Comparison of ENCODE assay signal across 14 cellular contexts in genomic region chr3:86988235-86988634, GRCh38. TPM values are rescaled to one million over a fixed set of nuclear protein-coding genes. Genes with fewer than 3 reads are reported as not detected.
DNase-seq lines count a peak whose midpoint lies in the region; ATAC-seq and TF ChIP-seq lines count a peak whose summit lies in the region.
"Had no signal": no experiment of that assay in that cellular context is flagged by ENCODE, and none has a peak within 500 bp of the region (broad histone marks: within the 10 kb centered on the region; RNA-seq: fewer than 3 reads in every experiment).

No MANE protein-coding gene starts in this region.

- H3K9me3 Mint-ChIP-seq in activated CD8-positive, alpha-beta T cell treated with anti-CD3 and anti-CD28 coated beads for 36 hours, result peaks cover 2% of the 10 kb centered on the region
- peaks cover 0 to 2% of the 10 kb centered on the region in 2 donors for H3K9me3 Mint-ChIP-seq in natural killer cell

- ATAC-seq in activated CD8-positive, alpha-beta T cell treated with anti-CD3 and anti-CD28 coated beads for 36 hours, result no peak
- ATAC-seq in natural killer cell, result no peak
- ATAC-seq: HCT116; naive thymus-derived CD4-positive, alpha-beta T cell had no signal

- no peak overlapping the region for H3K4me3 Mint-ChIP-seq in activated CD8-positive, alpha-beta T cell treated with anti-CD3 and anti-CD28 coated beads for 36 hours
- no peak overlapping the region for H3K4me3 Mint-ChIP-seq in natural killer cell
- H3K4me3 Mint-ChIP-seq: CD8-positive, alpha-beta memory T cell; naive thymus-derived CD4-positive, alpha-beta T cell had no signal

- WGBS in lower leg skin, 2 donors, result 61 to 64% methylated on average over 4 of the region's 4 CpGs

- TF ChIP-seq POLR2A in lower leg skin (IDR thresholded peaks at IDR 0.05), result no peak

- intact Hi-C loops in activated CD8-positive, alpha-beta T cell treated with anti-CD3 and anti-CD28 coated beads for 36 hours (cut with micrococcal nuclease), result no loop called here
- intact Hi-C loops in lower leg skin (cut with DNase I; ENCODE audit: low total_unique reads) (no loop called here), natural killer cell (cut with micrococcal nuclease) (no loop called here)

- H3K36me3 Mint-ChIP-seq in activated CD8-positive, alpha-beta T cell treated with anti-CD3 and anti-CD28 coated beads for 36 hours (ENCODE audit: low read depth), result no peaks in the 10 kb centered on the region
- no peaks in the 10 kb centered on the region for H3K36me3 Mint-ChIP-seq in natural killer cell
- H3K36me3 Mint-ChIP-seq: CD8-positive, alpha-beta memory T cell; naive thymus-derived CD4-positive, alpha-beta T cell had no signal

- CTCF ChIA-PET in activated CD8-positive, alpha-beta T cell treated with anti-CD3 and anti-CD28 coated beads for 36 hours (lab: Charles Lee), result no interaction called here

- no peaks in the 10 kb centered on the region for H3K4me1 Mint-ChIP-seq in activated CD8-positive, alpha-beta T cell treated with anti-CD3 and anti-CD28 coated beads for 36 hours (ENCODE audit: low read depth)
- no peaks in the 10 kb centered on the region for H3K4me1 Mint-ChIP-seq in natural killer cell

- H3K27me3 Mint-ChIP-seq in activated CD8-positive, alpha-beta T cell treated with anti-CD3 and anti-CD28 coated beads for 36 hours, result peaks cover 17% of the 10 kb centered on the region
- peaks cover 6 to 14% of the 10 kb centered on the region in 2 donors for H3K27me3 Mint-ChIP-seq in natural killer cell (ENCODE audit: low read depth in 2 of 2)

- H3K4me3 ChIP-seq in skeletal muscle cell (ENCODE audit: low read depth, low read length), result peak overlapping the region; percentile 68
- no peak overlapping the region for H3K4me3 ChIP-seq in lower leg skin (ENCODE audit: low read depth, poor library complexity, severe bottlenecking)

- DNase-seq in EH (ENCODE audit: low read depth) (peak; percentile 89), amniotic epithelial cell (ENCODE audit: low read depth) (peak; percentile 96), fibroblast of the conjunctiva (ENCODE audit: low read depth) (peak; percentile 62), skeletal muscle cell (ENCODE audit: low read depth) (peak; percentile 57), lower leg skin (ENCODE audit: low spot score in 2 of 2) (no peak), HPDE6-E6E7 (ENCODE audit: extremely low spot score) (no peak), natural killer cell (no peak)
- no peak for DNase-seq in activated CD8-positive, alpha-beta T cell treated with anti-CD3 and anti-CD28 coated beads for 36 hours
- DNase-seq: activated naive CD4-positive, alpha-beta T cell; CD8-positive, alpha-beta memory T cell; naive thymus-derived CD4-positive, alpha-beta T cell; NCI-H446 treated with DMSO at 0.1 percent for 48 hours; stimulated activated CD4-positive, alpha-beta T cell treated with anti-CD3 and anti-CD28 coated beads, Interleukin-4, amount 100 ng/mL, for 4 hours had no signal

- no peak for TF ChIP-seq CTCF in activated CD8-positive, alpha-beta T cell treated with anti-CD3 and anti-CD28 coated beads for 36 hours (IDR thresholded peaks at IDR 0.05)
- TF ChIP-seq CTCF in lower leg skin (IDR thresholded peaks at IDR 0.05), result no peak
- no peak for TF ChIP-seq CTCF in natural killer cell (IDR thresholded peaks at IDR 0.05)

- no peak overlapping the region for H3K27ac Mint-ChIP-seq in activated CD8-positive, alpha-beta T cell treated with anti-CD3 and anti-CD28 coated beads for 36 hours
- no peak overlapping the region for H3K27ac Mint-ChIP-seq in natural killer cell
- H3K27ac Mint-ChIP-seq: CD8-positive, alpha-beta memory T cell; naive thymus-derived CD4-positive, alpha-beta T cell had no signal

- POLR2A ChIA-PET in activated CD8-positive, alpha-beta T cell treated with anti-CD3 and anti-CD28 coated beads for 36 hours (lab: Charles Lee), result no interaction called here

RNA-seq across cellular contexts. Expression of gene VGLL3, which starts 2.7 kb away (rescaled TPM):
- not detected for total RNA-seq in activated CD8-positive, alpha-beta T cell treated with anti-CD3 and anti-CD28 coated beads for 36 hours
- total RNA-seq in lower leg skin (10 to 100 TPM in 2 of 4 donors, 1 to 10 TPM in 2; 8.0 to 24.7 (median 10.3) TPM), natural killer cell (not detected)
- total RNA-seq: CD8-positive, alpha-beta memory T cell had no signal

Comparison
In these comparisons a context has a peak if more than half of its experiments do, and no peak if none do; other contexts are left out.
1. DNase-seq: peak in EH (single experiment), amniotic epithelial cell (single experiment), fibroblast of the conjunctiva (single experiment) and skeletal muscle cell (single experiment); none in activated CD8-positive, alpha-beta T cell treated with anti-CD3 and anti-CD28 coated beads for 36 hours (single experiment), lower leg skin (0 of 2), HPDE6-E6E7 (single experiment) and natural killer cell (single experiment).
2. RNA of gene VGLL3, which starts 2.7 kb away (total RNA-seq): 8.0 to 24.7 TPM in lower leg skin; not detected in activated CD8-positive, alpha-beta T cell treated with anti-CD3 and anti-CD28 coated beads for 36 hours and not detected in natural killer cell; every median in the first group is over 4 times any median in the second.